In genomic region chr3:52794612-52795099, GRCh38 we compare ENCODE assay signal across 16 cellular contexts. TPM values are rescaled to one million over a fixed set of nuclear protein-coding genes. Genes with fewer than 3 reads are reported as not detected.
"Had no signal": no experiment of that assay in that cellular context is flagged by ENCODE, and none has a peak within 500 bp of the region (broad histone marks: within the 10 kb centered on the region; RNA-seq: fewer than 3 reads in every experiment).

Gene ITIH3, plus strand, starts transcription at chr3:52794796. Its CDS starts 8 bp downstream, at chr3:52794804.

- H3K4me3 Mint-ChIP-seq: activated CD4-positive, alpha-beta T cell treated with anti-CD3 and anti-CD28 coated beads, Interleukin-2, amount 10 ng/mL, durations not matched to agents 7 days and 5 days; activated naive CD4-positive, alpha-beta T cell treated with anti-CD3 and anti-CD28 coated beads for 36 hours; activated naive CD8-positive, alpha-beta T cell treated with anti-CD3 and anti-CD28 coated beads, Interleukin-2, amount 50 U/mL, for 24 hours; activated T-helper 17 cell treated with anti-CD3 and anti-CD28 coated beads, Interleukin-2, amount 50 U/mL, for 72 hours; nephron had no signal

- DNase-seq: activated CD4-positive, alpha-beta T cell treated with anti-CD3 and anti-CD28 coated beads, Interleukin-2, amount 10 ng/mL, durations not matched to agents 7 days and 5 days; activated naive CD4-positive, alpha-beta T cell treated with anti-CD3 and anti-CD28 coated beads for 36 hours; activated naive CD8-positive, alpha-beta T cell treated with anti-CD3 and anti-CD28 coated beads, Interleukin-2, amount 50 U/mL, for 24 hours; activated T-cell treated with anti-CD3 and anti-CD28 coated beads for 4 hours; hippocampal formation; kidney; left ventricle myocardium superior; mesenchymal stem cell; stimulated activated CD4-positive, alpha-beta T cell treated with anti-CD3 and anti-CD28 coated beads, Interleukin-4, amount 100 ng/mL, for 24 hours; stimulated activated naive CD4-positive, alpha-beta T cell treated with Interleukin-2 at 50 U/mL for 16 hours; substantia nigra; trophoblast cell had no signal

- H3K27me3 Mint-ChIP-seq: activated CD4-positive, alpha-beta T cell treated with anti-CD3 and anti-CD28 coated beads, Interleukin-2, amount 10 ng/mL, durations not matched to agents 7 days and 5 days; activated naive CD8-positive, alpha-beta T cell treated with anti-CD3 and anti-CD28 coated beads, Interleukin-2, amount 50 U/mL, for 24 hours; activated T-helper 17 cell treated with anti-CD3 and anti-CD28 coated beads, Interleukin-2, amount 50 U/mL, for 72 hours had no signal

- H3K9me3 Mint-ChIP-seq: activated CD4-positive, alpha-beta T cell treated with anti-CD3 and anti-CD28 coated beads, Interleukin-2, amount 10 ng/mL, durations not matched to agents 7 days and 5 days; activated naive CD4-positive, alpha-beta T cell treated with anti-CD3 and anti-CD28 coated beads for 36 hours; activated naive CD8-positive, alpha-beta T cell treated with anti-CD3 and anti-CD28 coated beads, Interleukin-2, amount 50 U/mL, for 24 hours; activated T-helper 17 cell treated with anti-CD3 and anti-CD28 coated beads, Interleukin-2, amount 50 U/mL, for 72 hours; nephron had no signal

- ATAC-seq: activated naive CD8-positive, alpha-beta T cell treated with anti-CD3 and anti-CD28 coated beads, Interleukin-2, amount 50 U/mL, for 24 hours; activated T-helper 17 cell treated with anti-CD3 and anti-CD28 coated beads, Interleukin-2, amount 50 U/mL, for 72 hours; left ventricle myocardium superior had no signal

- H3K27ac ChIP-seq: skin epidermis had no signal

- H3K4me3 ChIP-seq: skin epidermis had no signal

- H3K27ac Mint-ChIP-seq: activated CD4-positive, alpha-beta T cell treated with anti-CD3 and anti-CD28 coated beads, Interleukin-2, amount 10 ng/mL, durations not matched to agents 7 days and 5 days; activated naive CD4-positive, alpha-beta T cell treated with anti-CD3 and anti-CD28 coated beads for 36 hours; activated naive CD8-positive, alpha-beta T cell treated with anti-CD3 and anti-CD28 coated beads, Interleukin-2, amount 50 U/mL, for 24 hours; activated T-helper 17 cell treated with anti-CD3 and anti-CD28 coated beads, Interleukin-2, amount 50 U/mL, for 72 hours; nephron had no signal

- H3K4me1 Mint-ChIP-seq: activated CD4-positive, alpha-beta T cell treated with anti-CD3 and anti-CD28 coated beads, Interleukin-2, amount 10 ng/mL, durations not matched to agents 7 days and 5 days; activated naive CD8-positive, alpha-beta T cell treated with anti-CD3 and anti-CD28 coated beads, Interleukin-2, amount 50 U/mL, for 24 hours; activated T-helper 17 cell treated with anti-CD3 and anti-CD28 coated beads, Interleukin-2, amount 50 U/mL, for 72 hours; nephron had no signal

RNA-seq across cellular contexts. Expression of gene ITIH3, which starts in this region (rescaled TPM):
- total RNA-seq: activated CD4-positive, alpha-beta T cell treated with anti-CD3 and anti-CD28 coated beads, Interleukin-2, amount 10 ng/mL, durations not matched to agents 7 days and 5 days; activated naive CD4-positive, alpha-beta T cell treated with anti-CD3 and anti-CD28 coated beads for 36 hours; activated T-helper 17 cell treated with anti-CD3 and anti-CD28 coated beads, Interleukin-2, amount 50 U/mL, for 72 hours; left ventricle myocardium superior; pulmonary artery endothelial cell had no signal
